8 cellular contexts compared by ENCODE assay signal in the genomic region with DNA sequence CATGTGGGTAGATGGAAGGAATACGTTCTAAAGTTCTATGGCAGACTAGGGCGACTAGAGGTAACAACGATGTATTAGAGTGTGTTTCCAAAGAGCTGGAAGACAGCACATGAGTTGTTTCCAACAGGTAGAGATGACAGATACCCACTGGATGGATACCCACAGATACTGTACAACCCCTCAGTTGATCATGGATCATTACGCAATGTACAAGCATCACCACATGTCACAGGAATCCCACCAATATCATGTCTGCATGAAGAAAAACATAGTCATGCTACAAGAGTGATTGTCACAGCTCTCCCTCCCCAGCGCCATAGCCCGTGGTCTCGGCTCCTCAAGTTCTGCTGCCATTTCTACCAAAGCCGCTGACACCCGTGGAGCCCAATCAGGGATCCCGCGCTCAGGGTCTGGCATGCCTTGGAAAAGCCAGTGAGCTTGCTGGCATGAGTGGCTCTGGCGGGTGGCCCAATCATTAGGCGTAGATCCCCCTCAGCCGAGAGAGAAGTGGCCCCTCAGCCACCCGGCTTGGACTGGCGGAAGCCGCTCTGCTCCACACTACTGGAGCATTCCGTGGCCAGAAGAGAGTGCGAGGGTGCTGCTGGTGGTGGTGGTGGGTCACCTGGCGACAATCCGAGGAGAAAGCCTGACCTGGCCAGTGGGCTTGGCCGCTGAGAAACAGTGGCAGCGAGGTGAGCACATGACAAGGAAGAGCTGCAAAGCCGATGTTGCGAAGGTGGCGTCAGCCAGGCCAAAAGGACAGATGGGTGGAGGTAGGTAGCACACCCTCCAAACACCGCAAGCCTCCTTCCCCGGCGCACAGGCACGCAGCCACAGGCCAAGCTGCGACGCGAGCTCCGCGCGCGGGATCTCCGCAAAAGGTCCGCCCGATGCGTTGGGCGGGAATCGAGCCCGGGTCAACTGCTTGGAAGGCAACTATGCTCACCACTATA.
DNase-seq lines count a peak whose midpoint lies in the region; ATAC-seq and TF ChIP-seq lines count a peak whose summit lies in the region.

No MANE protein-coding gene starts in this region.

- H3K4me3 ChIP-seq in WI38 (ENCODE audit: low read depth, low read length), result peak overlapping the region; percentile 46
- H3K4me3 ChIP-seq in fibroblast of mammary gland (ENCODE audit: control insufficient read depth, low read depth, low read length), result peak overlapping the region; percentile 38

- TF ChIP-seq CTCF in WI38 (IDR thresholded peaks at IDR 0.05; ENCODE audit: low read depth, low read length), result no peak
- TF ChIP-seq CTCF in fibroblast of mammary gland (conservative IDR thresholded peaks at IDR 0.05; ENCODE audit: control insufficient read depth, insufficient read depth, low read depth, low read length), result no peak

- peak; percentile 53 for DNase-seq in HCEC 1CT
- DNase-seq in fibroblast of mammary gland (ENCODE audit: low read depth), result peak; percentile 55
- DNase-seq in sciatic nerve (ENCODE audit: low spot score), result peak; percentile 55
- no peak for DNase-seq in cerebellar cortex (ENCODE audit: low spot score)
- DNase-seq in NCI-H1105 treated with DMSO at 0.1 percent for 48 hours (lab: John Stamatoyannopoulos, UW), result no peak
- no peak for DNase-seq in NCI-H510A (lab: John Stamatoyannopoulos, UW)

- intact Hi-C loops in sciatic nerve (cut with DNase I), result no loop called here

- ATAC-seq in sciatic nerve, result no peak
- ATAC-seq in HG02759 (IDR thresholded peaks at IDR 0.05; ENCODE audit: unreplicated experiment), result no peak

Comparison
In these comparisons a context has a peak if more than half of its experiments do, and no peak if none do; other contexts are left out.
1. DNase-seq: peak in HCEC 1CT (single experiment), fibroblast of mammary gland (single experiment) and sciatic nerve (single experiment); none in cerebellar cortex (single experiment), NCI-H1105 treated with DMSO at 0.1 percent for 48 hours (single experiment) and NCI-H510A (single experiment).